In the genomic region with DNA sequence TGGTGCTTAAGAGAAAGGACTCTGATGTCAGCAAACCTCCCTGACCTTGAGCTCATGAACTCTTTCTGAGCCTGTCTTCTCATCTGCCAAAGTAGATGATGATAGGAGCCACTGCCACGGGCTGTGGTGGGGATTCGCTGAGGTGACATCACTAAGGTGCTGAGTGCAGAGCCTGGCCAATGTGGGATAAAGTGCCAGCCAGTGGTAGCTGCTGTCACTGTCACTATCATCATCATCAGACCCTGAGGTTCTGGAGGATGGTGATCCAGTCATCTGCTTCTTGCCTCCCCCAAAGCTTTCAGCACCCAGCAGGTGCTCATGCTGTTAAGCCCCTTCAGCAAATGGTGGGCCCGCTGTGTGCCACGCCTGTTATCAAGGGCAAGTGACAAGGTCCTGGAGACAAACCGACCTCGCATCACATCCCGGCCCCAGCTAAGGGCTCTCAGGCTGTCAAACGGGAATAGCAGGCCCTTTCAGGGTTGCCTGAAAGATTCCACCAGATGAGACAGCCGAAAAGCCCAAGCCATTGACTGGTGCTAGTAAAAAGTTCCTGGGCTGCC, we compare ENCODE assay signal across 11 cellular contexts. TPM values are rescaled to one million over a fixed set of nuclear protein-coding genes. Genes with fewer than 3 reads are reported as not detected.
DNase-seq lines count a peak whose midpoint lies in the region; ATAC-seq and TF ChIP-seq lines count a peak whose summit lies in the region.
"Had no signal": no experiment of that assay in that cellular context is flagged by ENCODE, and none has a peak within 500 bp of the region (broad histone marks: within the 10 kb centered on the region; RNA-seq: fewer than 3 reads in every experiment).

No MANE protein-coding gene starts in this region.

- no peak overlapping the region for H3K4me3 ChIP-seq in mesendoderm (ENCODE audit: low read length)
- no peak overlapping the region for H3K4me3 ChIP-seq in prostate gland

- H4K8ac ChIP-seq in H9 (replicated peaks; ENCODE audit: insufficient read length, low read depth, low read length) (no peak overlapping the region), mesendoderm (ENCODE audit: low read depth, low read length) (no peak overlapping the region)

- no peaks in the 10 kb centered on the region for H3K27me3 Mint-ChIP-seq in H9 (ENCODE audit: low read depth)
- H3K27me3 Mint-ChIP-seq in activated naive CD8-positive, alpha-beta T cell treated with anti-CD3 and anti-CD28 coated beads, Interleukin-2, amount 10 ng/mL, durations not matched to agents 7 days and 5 days = no peaks in the 10 kb centered on the region

- H3K4me1 ChIP-seq in H9 (ENCODE audit: insufficient read depth, low read length) (no peaks in the 10 kb centered on the region; the same call in 1 of the 2 replicates), mesendoderm (ENCODE audit: control insufficient read depth, low read depth, low read length) (no peaks in the 10 kb centered on the region), prostate gland (replicated peaks) (peaks cover 6% of the 10 kb centered on the region)
- H3K4me1 ChIP-seq: parathyroid adenoma had no signal

- no peak overlapping the region for H3K27ac Mint-ChIP-seq in H9
- H3K27ac Mint-ChIP-seq in activated naive CD8-positive, alpha-beta T cell treated with anti-CD3 and anti-CD28 coated beads, Interleukin-2, amount 10 ng/mL, durations not matched to agents 7 days and 5 days = peak overlapping the region; percentile 16
- H3K27ac Mint-ChIP-seq: activated T-helper 2 cell treated with anti-CD3 and anti-CD28 coated beads, Interferon-gamma antibody, Interleukin-2, Interleukin-4, amounts not matched to agents 10 μg/mL and 5 μg/mL and 100 μg/mL, durations not matched to agents 14 hours and 24 hours and 36 hours had no signal

- H3K9ac ChIP-seq in H9 (ENCODE audit: extremely low read depth, insufficient read length, low read length) (no peak overlapping the region), mesendoderm (ENCODE audit: low read length) (peak overlapping the region; percentile 66)
- H3K9ac ChIP-seq: parathyroid adenoma had no signal

- no peak overlapping the region for H4K91ac ChIP-seq in H9 (ENCODE audit: insufficient read length, low read depth, low read length)

- peaks cover 2 to 7% of the 10 kb centered on the region in 2 experiments; a peak in 3 of 4 replicates for H3K4me1 Mint-ChIP-seq in H9
- H3K4me1 Mint-ChIP-seq in activated naive CD8-positive, alpha-beta T cell treated with anti-CD3 and anti-CD28 coated beads, Interleukin-2, amount 10 ng/mL, durations not matched to agents 7 days and 5 days = peaks cover 10% of the 10 kb centered on the region

- H3K36me3 ChIP-seq in mesendoderm (ENCODE audit: control insufficient read depth, insufficient read depth, low read length) (peaks cover 7% of the 10 kb centered on the region), prostate gland (peaks cover 7 to 23% of the 10 kb centered on the region in 2 donors)

- H3K27ac ChIP-seq in H9 (ENCODE audit: insufficient read length, low read depth, low read length) (no peak overlapping the region), mesendoderm (ENCODE audit: low read depth, low read length) (no peak overlapping the region), prostate gland (no peak overlapping the region)
- H3K27ac ChIP-seq: parathyroid adenoma had no signal

- peaks cover 17 to 54% (median 52%) of the 10 kb centered on the region in 3 experiments for H3K36me3 Mint-ChIP-seq in H9 (ENCODE audit: insufficient read depth in 1 of 3, low read depth in 3 of 3)
- peaks cover 11% of the 10 kb centered on the region for H3K36me3 Mint-ChIP-seq in activated naive CD8-positive, alpha-beta T cell treated with anti-CD3 and anti-CD28 coated beads, Interleukin-2, amount 10 ng/mL, durations not matched to agents 7 days and 5 days

- ATAC-seq in activated naive CD8-positive, alpha-beta T cell treated with anti-CD3 and anti-CD28 coated beads, Interleukin-2, amount 10 ng/mL, durations not matched to agents 7 days and 5 days (ENCODE audit: low read depth) = peak; percentile 27

- no peak for TF ChIP-seq CTCF in H9 (conservative IDR thresholded peaks at IDR 0.05)
- no peak for TF ChIP-seq CTCF in prostate gland (IDR thresholded peaks at IDR 0.05)

- H4K5ac ChIP-seq in H9 (ENCODE audit: insufficient read length, low read depth, low read length) = no peak overlapping the region
- H4K5ac ChIP-seq in mesendoderm (ENCODE audit: low read length) = no peak overlapping the region

- no peak overlapping the region for H2AFZ ChIP-seq in H9 (ENCODE audit: low read length)
- H2AFZ ChIP-seq: parathyroid adenoma had no signal

- H3T11ph ChIP-seq in H9 (ENCODE audit: low read length) = no peak overlapping the region

- no peaks in the 10 kb centered on the region for H4K20me1 ChIP-seq in H9 (ENCODE audit: control insufficient read depth, insufficient read depth, insufficient read length)

- no peaks in the 10 kb centered on the region for H3K23me2 ChIP-seq in H9 (ENCODE audit: insufficient read length, low read depth, low read length, poor library complexity, severe bottlenecking)

- H3K27me3 ChIP-seq in H9 (ENCODE audit: insufficient read depth, low read length) (no peaks in the 10 kb centered on the region), mesendoderm (ENCODE audit: insufficient read depth, low read length, poor library complexity) (no peaks in the 10 kb centered on the region), prostate gland (replicated peaks; ENCODE audit: insufficient read depth) (no peaks in the 10 kb centered on the region)

- H3K4me2 ChIP-seq in H9 (ENCODE audit: insufficient read depth, insufficient read length, low read length) = peak overlapping the region; percentile 41
- H3K4me2 ChIP-seq in mesendoderm (ENCODE audit: low read length) = peak overlapping the region; percentile 59

- H3K56ac ChIP-seq in H9 (ENCODE audit: insufficient read length, low read depth, low read length) = no peak overlapping the region
- peak overlapping the region; percentile 84 for H3K56ac ChIP-seq in mesendoderm (ENCODE audit: low read length)

- H2BK20ac ChIP-seq in H9 (ENCODE audit: low read depth, low read length, poor library complexity, severe bottlenecking) = no peak overlapping the region

- H3K23ac ChIP-seq in H9 (ENCODE audit: insufficient read length, low read depth, low read length) (no peak overlapping the region), mesendoderm (ENCODE audit: low read length) (no peak overlapping the region)

- H3K79me1 ChIP-seq in H9 (ENCODE audit: insufficient read depth, low read depth, low read length, poor library complexity, severe bottlenecking) = peaks cover 3% of the 10 kb centered on the region
- peaks cover 2% of the 10 kb centered on the region for H3K79me1 ChIP-seq in mesendoderm (ENCODE audit: low read length)

- no peak for TF ChIP-seq POLR2A in prostate gland (IDR thresholded peaks at IDR 0.05)

- no peak overlapping the region for H2AK5ac ChIP-seq in H9 (ENCODE audit: insufficient read length, low read length)
- no peak overlapping the region for H2AK5ac ChIP-seq in mesendoderm (ENCODE audit: low read length)

- peak overlapping the region; percentile 22 to 32; a peak in 2 of 5 replicates for H3K4me3 Mint-ChIP-seq in H9
- no peak overlapping the region for H3K4me3 Mint-ChIP-seq in activated naive CD8-positive, alpha-beta T cell treated with anti-CD3 and anti-CD28 coated beads, Interleukin-2, amount 10 ng/mL, durations not matched to agents 7 days and 5 days

- intact Hi-C loops in head of caudate nucleus (cut with DNase I) = no loop called here
- intact Hi-C loops in prostate gland (cut with DNase I) = no loop called here

- no peak for DNase-seq in H9
- DNase-seq in activated naive CD8-positive, alpha-beta T cell treated with anti-CD3 and anti-CD28 coated beads, Interleukin-2, amount 10 ng/mL, durations not matched to agents 7 days and 5 days = no peak
- peak; percentile 47 for DNase-seq in mesendoderm
- DNase-seq in head of caudate nucleus = no peak
- no peak for DNase-seq in AG08396 (ENCODE audit: low spot score)
- no peak for DNase-seq in prostate gland (ENCODE audit: low spot score)
- DNase-seq: HCEC 1CT; NCI-H2171 treated with DMSO at 0.1 percent for 48 hours; stimulated activated CD4-positive, alpha-beta T cell treated with anti-CD3 and anti-CD28 coated beads, Interleukin-4, amount 100 ng/mL, for 1 hour had no signal

- H3K9me3 ChIP-seq in H9 (ENCODE audit: control insufficient read depth, low read depth, low read length) (no peaks in the 10 kb centered on the region), prostate gland (no peaks in the 10 kb centered on the region)

- H2BK5ac ChIP-seq in H9 (ENCODE audit: insufficient read length, low read length) = no peak overlapping the region
- no peak overlapping the region for H2BK5ac ChIP-seq in mesendoderm (ENCODE audit: low read length)

- H3K18ac ChIP-seq in H9 (ENCODE audit: insufficient read length, low read depth, low read length) (no peak overlapping the region), mesendoderm (ENCODE audit: low read length) (no peak overlapping the region)

- H2BK12ac ChIP-seq in H9 (ENCODE audit: insufficient read length, low read depth, low read length) = no peak overlapping the region

- no peaks in the 10 kb centered on the region for H3K9me3 Mint-ChIP-seq in H9
- no peaks in the 10 kb centered on the region for H3K9me3 Mint-ChIP-seq in activated naive CD8-positive, alpha-beta T cell treated with anti-CD3 and anti-CD28 coated beads, Interleukin-2, amount 10 ng/mL, durations not matched to agents 7 days and 5 days
- H3K9me3 Mint-ChIP-seq: activated T-helper 2 cell treated with anti-CD3 and anti-CD28 coated beads, Interferon-gamma antibody, Interleukin-2, Interleukin-4, amounts not matched to agents 10 μg/mL and 5 μg/mL and 100 μg/mL, durations not matched to agents 14 hours and 24 hours and 36 hours had no signal

- H2BK15ac ChIP-seq in H9 (ENCODE audit: low read depth, low read length) (no peak overlapping the region), mesendoderm (replicated peaks; ENCODE audit: low read depth) (no peak overlapping the region)

- no peaks in the 10 kb centered on the region for H3K79me2 ChIP-seq in H9 (ENCODE audit: insufficient read depth, low read length)
- H3K79me2 ChIP-seq in mesendoderm (ENCODE audit: control insufficient read depth, insufficient read depth, low read length) = peaks cover 3% of the 10 kb centered on the region

- H3K4ac ChIP-seq in H9 (ENCODE audit: low read depth, low read length) = no peak overlapping the region
- no peak overlapping the region for H3K4ac ChIP-seq in mesendoderm (ENCODE audit: low read depth, low read length)

- POLR2A ChIA-PET in activated naive CD8-positive, alpha-beta T cell treated with anti-CD3 and anti-CD28 coated beads, Interleukin-2, amount 10 ng/mL, durations not matched to agents 7 days and 5 days (lab: Charles Lee) = interaction anchor here (0.6 to 1.1 kb wide), 7 partner anchors 9 to 375 kb away, joined by 3 to 6 read pairs (median 5); no protein-coding TSS in a partner anchor

- no CpG with 5 or more reads among the region's 9 CpGs for WGBS in H9 (ENCODE audit: extremely low coverage, insufficient read length, low lambda C conversion rate)
- WGBS in mesendoderm (ENCODE audit: extremely low coverage, insufficient coverage, low lambda C conversion rate) = no CpG with 5 or more reads among the region's 9 CpGs
- 70% methylated on average over 9 of the region's 9 CpGs for WGBS in prostate gland

- no peak overlapping the region for H3K14ac ChIP-seq in H9 (ENCODE audit: insufficient read depth, low read length)

- H2BK120ac ChIP-seq in H9 (ENCODE audit: low read depth, low read length, poor library complexity, severe bottlenecking) (no peak overlapping the region), mesendoderm (ENCODE audit: low read depth, low read length) (no peak overlapping the region)

RNA-seq across cellular contexts. Expression of gene FPGS, which starts 6.4 kb away (rescaled TPM):
- total RNA-seq in H9 (2021) = 68.4 TPM in 2 replicates
- 100 to 1,000 TPM; 108 to 109 TPM for total RNA-seq in activated naive CD8-positive, alpha-beta T cell treated with anti-CD3 and anti-CD28 coated beads, Interleukin-2, amount 10 ng/mL, durations not matched to agents 7 days and 5 days
- polyA plus RNA-seq in mesendoderm (2013, experiment 1 of 2) = 34.2 TPM
- 34.4 TPM for polyA plus RNA-seq in mesendoderm (2013, experiment 2 of 2)
- 100 to 1,000 TPM; 117 TPM for total RNA-seq in prostate gland

RNA-seq across cellular contexts. Expression of gene CDK9, which starts 23.2 kb away (rescaled TPM):
- 85.7 and 87.8 TPM in 2 replicates for total RNA-seq in H9 (2021)
- 100 to 1,000 TPM; 134 to 136 TPM for total RNA-seq in activated naive CD8-positive, alpha-beta T cell treated with anti-CD3 and anti-CD28 coated beads, Interleukin-2, amount 10 ng/mL, durations not matched to agents 7 days and 5 days
- 50.9 TPM for polyA plus RNA-seq in mesendoderm (2013, experiment 1 of 2)
- 48.8 TPM for polyA plus RNA-seq in mesendoderm (2013, experiment 2 of 2)
- 100 to 1,000 TPM in 1 of 2 donors, 10 to 100 TPM in 1; 60.3 to 130 TPM for total RNA-seq in prostate gland

RNA-seq across cellular contexts. Expression of gene SH2D3C, which starts 30.6 kb away (rescaled TPM):
- total RNA-seq in H9 (2021) (1.3 and 1.7 TPM in 2 replicates), prostate gland (10 to 100 TPM in 1 of 2 donors, 1 to 10 TPM in 1; 5.5 to 11.4 TPM)
- 10 to 100 TPM; 64.6 to 67.1 TPM for total RNA-seq in activated naive CD8-positive, alpha-beta T cell treated with anti-CD3 and anti-CD28 coated beads, Interleukin-2, amount 10 ng/mL, durations not matched to agents 7 days and 5 days
- polyA plus RNA-seq in mesendoderm (2013, experiment 1 of 2) = 2.0 TPM
- 2.3 TPM for polyA plus RNA-seq in mesendoderm (2013, experiment 2 of 2)

RNA-seq across cellular contexts. Expression of gene ENG, which starts 45.4 kb away (rescaled TPM):
- total RNA-seq in H9 (2021) = 1.8 and 2.1 TPM in 2 replicates
- 10 to 100 TPM; 19.7 to 20.1 TPM for total RNA-seq in activated naive CD8-positive, alpha-beta T cell treated with anti-CD3 and anti-CD28 coated beads, Interleukin-2, amount 10 ng/mL, durations not matched to agents 7 days and 5 days
- polyA plus RNA-seq in mesendoderm (2013, experiment 1 of 2) = 5.9 TPM
- 5.4 TPM for polyA plus RNA-seq in mesendoderm (2013, experiment 2 of 2)
- total RNA-seq in prostate gland = 100 to 1,000 TPM in 1 of 2 donors, 10 to 100 TPM in 1; 24.3 to 336 TPM

Comparison
In these comparisons a context has a peak if more than half of its experiments do, and no peak if none do; other contexts are left out.
1. RNA of gene SH2D3C, which starts 30.6 kb away (total RNA-seq): 64.6 to 67.1 TPM in activated naive CD8-positive, alpha-beta T cell treated with anti-CD3 and anti-CD28 coated beads, Interleukin-2, amount 10 ng/mL, durations not matched to agents 7 days and 5 days; 5.5 to 11.4 TPM in prostate gland and 1.3 to 1.7 TPM in H9; every median in the first group is over 4 times any median in the second.